ENCODE assay signal across 1 cellular context in genomic region chr1:33043267-33044090, GRCh38.
TF ChIP-seq lines count a peak whose summit lies in the region.

No MANE protein-coding gene starts in this region.

TF ChIP-seq in K562, 482 proteins besides CTCF, POLR2A, EP300 and RAD21 (continued from another document):
- TF ChIP-seq ZNF592 (IDR thresholded peaks at IDR 0.05): peak; percentile 34; the same call in 1 of the 2 replicates
- TF ChIP-seq MEF2D (tag; conservative IDR thresholded peaks at IDR 0.05; ENCODE audit: low read depth): 0 out of 2 replicates have a peak, but pooled peaks have one; percentile 41
- peak; percentile 54; the same call in 1 of the 2 replicates for TF ChIP-seq SMAD4 (CRISPR knock-in tag; conservative IDR thresholded peaks at IDR 0.05)
- TF ChIP-seq SMC3 (conservative IDR thresholded peaks at IDR 0.05; ENCODE audit: insufficient read depth, low read depth, low read length): no peak
- TF ChIP-seq ZNF740 (CRISPR knock-in tag; IDR thresholded peaks at IDR 0.05): no peak
- peak in 1 of 2 experiments; percentile 48; a peak in 1 of 4 replicates for TF ChIP-seq ZNF740 (tag; IDR thresholded peaks at IDR 0.05)
- no peak for TF ChIP-seq CSDE1 (IDR thresholded peaks at IDR 0.05)
- 0 out of 2 replicates have a peak, but pooled peaks have one; percentile 55 for TF ChIP-seq SMAD3 (CRISPR knock-in tag; conservative IDR thresholded peaks at IDR 0.05)
- TF ChIP-seq RBM34 (IDR thresholded peaks at IDR 0.05; ENCODE audit: borderline replicate concordance, insufficient read depth, low read length): no peak
- no peak for TF ChIP-seq CTBP1 (IDR thresholded peaks at IDR 0.05; ENCODE audit: borderline replicate concordance)
- TF ChIP-seq, protein P1, sequence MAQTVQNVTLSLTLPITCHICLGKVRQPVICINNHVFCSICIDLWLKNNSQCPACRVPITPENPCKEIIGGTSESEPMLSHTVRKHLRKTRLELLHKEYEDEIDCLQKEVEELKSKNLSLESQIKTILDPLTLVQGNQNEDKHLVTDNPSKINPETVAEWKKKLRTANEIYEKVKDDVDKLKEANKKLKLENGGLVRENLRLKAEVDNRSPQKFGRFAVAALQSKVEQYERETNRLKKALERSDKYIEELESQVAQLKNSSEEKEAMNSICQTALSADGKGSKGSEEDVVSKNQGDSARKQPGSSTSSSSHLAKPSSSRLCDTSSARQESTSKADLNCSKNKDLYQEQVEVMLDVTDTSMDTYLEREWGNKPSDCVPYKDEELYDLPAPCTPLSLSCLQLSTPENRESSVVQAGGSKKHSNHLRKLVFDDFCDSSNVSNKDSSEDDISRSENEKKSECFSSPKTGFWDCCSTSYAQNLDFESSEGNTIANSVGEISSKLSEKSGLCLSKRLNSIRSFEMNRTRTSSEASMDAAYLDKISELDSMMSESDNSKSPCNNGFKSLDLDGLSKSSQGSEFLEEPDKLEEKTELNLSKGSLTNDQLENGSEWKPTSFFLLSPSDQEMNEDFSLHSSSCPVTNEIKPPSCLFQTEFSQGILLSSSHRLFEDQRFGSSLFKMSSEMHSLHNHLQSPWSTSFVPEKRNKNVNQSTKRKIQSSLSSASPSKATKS (CRISPR knock-in tag; IDR thresholded peaks at IDR 0.05): no peak
- TF ChIP-seq ZNF146 (CRISPR knock-in tag; IDR thresholded peaks at IDR 0.05; ENCODE audit: unreplicated experiment): no peak
- no peak for TF ChIP-seq GTF2F1 (IDR thresholded peaks at IDR 0.05; ENCODE audit: low read depth, low read length)
- TF ChIP-seq KLF6 (CRISPR knock-in tag; IDR thresholded peaks at IDR 0.05; ENCODE audit: borderline replicate concordance): peak; percentile 84; the same call in 1 of the 2 replicates
- TF ChIP-seq, protein P2, sequence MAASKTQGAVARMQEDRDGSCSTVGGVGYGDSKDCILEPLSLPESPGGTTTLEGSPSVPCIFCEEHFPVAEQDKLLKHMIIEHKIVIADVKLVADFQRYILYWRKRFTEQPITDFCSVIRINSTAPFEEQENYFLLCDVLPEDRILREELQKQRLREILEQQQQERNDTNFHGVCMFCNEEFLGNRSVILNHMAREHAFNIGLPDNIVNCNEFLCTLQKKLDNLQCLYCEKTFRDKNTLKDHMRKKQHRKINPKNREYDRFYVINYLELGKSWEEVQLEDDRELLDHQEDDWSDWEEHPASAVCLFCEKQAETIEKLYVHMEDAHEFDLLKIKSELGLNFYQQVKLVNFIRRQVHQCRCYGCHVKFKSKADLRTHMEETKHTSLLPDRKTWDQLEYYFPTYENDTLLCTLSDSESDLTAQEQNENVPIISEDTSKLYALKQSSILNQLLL (CRISPR knock-in tag; IDR thresholded peaks at IDR 0.05; ENCODE audit: borderline replicate concordance): no peak
- TF ChIP-seq MAFF (IDR thresholded peaks at IDR 0.05; ENCODE audit: low read length): no peak
- no peak for TF ChIP-seq SUPT5H (IDR thresholded peaks at IDR 0.05)
- TF ChIP-seq HIVEP1 (CRISPR knock-in tag; IDR thresholded peaks at IDR 0.05): 0 out of 2 replicates have a peak, but pooled peaks have one; percentile 60
- no peak for TF ChIP-seq SRSF3 (IDR thresholded peaks at IDR 0.05; ENCODE audit: insufficient read depth, low read length)
- TF ChIP-seq HMG20B (CRISPR knock-in tag; IDR thresholded peaks at IDR 0.05): no peak
- TF ChIP-seq KAT7 (CRISPR knock-in tag; IDR thresholded peaks at IDR 0.05; ENCODE audit: borderline replicate concordance): no peak
- TF ChIP-seq HMG20A (CRISPR knock-in tag; conservative IDR thresholded peaks at IDR 0.05): no peak
- TF ChIP-seq MAZ (CRISPR knock-in tag; conservative IDR thresholded peaks at IDR 0.05 in 1 of 2, IDR thresholded peaks at IDR 0.05 in 1 of 2): no peak
- no peak for TF ChIP-seq ARID4B (CRISPR knock-in tag; IDR thresholded peaks at IDR 0.05)
- no peak for TF ChIP-seq ZNF785 (CRISPR knock-in tag; IDR thresholded peaks at IDR 0.05)
- TF ChIP-seq TRIM24 (IDR thresholded peaks at IDR 0.05): no peak
